1 cellular context compared by ENCODE assay signal in the genomic region with DNA sequence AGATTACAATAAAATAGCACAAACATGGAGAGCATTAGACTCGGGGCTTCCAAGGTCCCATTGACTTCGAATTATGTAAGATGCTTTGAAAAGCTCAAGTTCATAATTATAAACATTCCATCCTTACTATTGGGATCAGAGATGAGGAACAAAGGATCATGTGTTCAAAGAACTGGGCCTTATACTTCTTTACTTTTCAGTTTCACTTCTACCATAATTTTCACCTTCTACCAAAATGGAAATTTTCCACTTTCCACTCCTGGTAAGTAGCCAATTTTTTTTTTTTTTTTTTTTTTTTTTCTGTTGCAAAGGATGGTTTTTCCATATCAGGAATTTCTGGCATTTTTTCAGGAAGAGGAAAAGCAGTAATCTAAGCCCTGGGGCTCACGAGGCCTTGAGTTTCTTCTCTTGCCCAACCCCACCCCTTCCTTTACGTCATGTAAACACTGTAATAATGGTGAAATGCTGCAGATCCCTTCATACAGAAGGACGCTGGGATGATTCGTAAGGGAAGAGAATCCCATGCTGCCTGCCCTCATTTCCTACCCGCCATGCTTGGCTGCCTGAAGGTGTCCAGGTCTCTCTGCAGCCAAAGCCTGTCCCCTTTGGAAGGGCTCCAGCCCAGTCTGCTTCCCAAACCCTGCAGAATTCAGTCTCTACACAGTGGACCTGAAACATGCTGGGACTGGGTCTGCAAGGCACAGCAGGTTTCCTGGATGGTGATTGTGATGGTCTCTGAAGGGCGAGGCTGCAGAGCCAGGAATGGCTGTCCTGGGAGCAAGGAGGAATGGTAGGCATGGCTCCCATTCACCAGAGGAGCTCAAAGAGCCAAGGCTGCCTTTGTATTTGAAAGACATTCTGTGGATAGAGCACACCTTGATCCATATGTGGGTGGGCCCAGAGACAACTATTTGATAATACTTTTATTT.
TF ChIP-seq lines count a peak whose summit lies in the region.

No MANE protein-coding gene starts in this region.

TF ChIP-seq in WTC11, 78 proteins besides CTCF, POLR2A, EP300 and RAD21 (continued from another document):
- TF ChIP-seq, protein P1, sequence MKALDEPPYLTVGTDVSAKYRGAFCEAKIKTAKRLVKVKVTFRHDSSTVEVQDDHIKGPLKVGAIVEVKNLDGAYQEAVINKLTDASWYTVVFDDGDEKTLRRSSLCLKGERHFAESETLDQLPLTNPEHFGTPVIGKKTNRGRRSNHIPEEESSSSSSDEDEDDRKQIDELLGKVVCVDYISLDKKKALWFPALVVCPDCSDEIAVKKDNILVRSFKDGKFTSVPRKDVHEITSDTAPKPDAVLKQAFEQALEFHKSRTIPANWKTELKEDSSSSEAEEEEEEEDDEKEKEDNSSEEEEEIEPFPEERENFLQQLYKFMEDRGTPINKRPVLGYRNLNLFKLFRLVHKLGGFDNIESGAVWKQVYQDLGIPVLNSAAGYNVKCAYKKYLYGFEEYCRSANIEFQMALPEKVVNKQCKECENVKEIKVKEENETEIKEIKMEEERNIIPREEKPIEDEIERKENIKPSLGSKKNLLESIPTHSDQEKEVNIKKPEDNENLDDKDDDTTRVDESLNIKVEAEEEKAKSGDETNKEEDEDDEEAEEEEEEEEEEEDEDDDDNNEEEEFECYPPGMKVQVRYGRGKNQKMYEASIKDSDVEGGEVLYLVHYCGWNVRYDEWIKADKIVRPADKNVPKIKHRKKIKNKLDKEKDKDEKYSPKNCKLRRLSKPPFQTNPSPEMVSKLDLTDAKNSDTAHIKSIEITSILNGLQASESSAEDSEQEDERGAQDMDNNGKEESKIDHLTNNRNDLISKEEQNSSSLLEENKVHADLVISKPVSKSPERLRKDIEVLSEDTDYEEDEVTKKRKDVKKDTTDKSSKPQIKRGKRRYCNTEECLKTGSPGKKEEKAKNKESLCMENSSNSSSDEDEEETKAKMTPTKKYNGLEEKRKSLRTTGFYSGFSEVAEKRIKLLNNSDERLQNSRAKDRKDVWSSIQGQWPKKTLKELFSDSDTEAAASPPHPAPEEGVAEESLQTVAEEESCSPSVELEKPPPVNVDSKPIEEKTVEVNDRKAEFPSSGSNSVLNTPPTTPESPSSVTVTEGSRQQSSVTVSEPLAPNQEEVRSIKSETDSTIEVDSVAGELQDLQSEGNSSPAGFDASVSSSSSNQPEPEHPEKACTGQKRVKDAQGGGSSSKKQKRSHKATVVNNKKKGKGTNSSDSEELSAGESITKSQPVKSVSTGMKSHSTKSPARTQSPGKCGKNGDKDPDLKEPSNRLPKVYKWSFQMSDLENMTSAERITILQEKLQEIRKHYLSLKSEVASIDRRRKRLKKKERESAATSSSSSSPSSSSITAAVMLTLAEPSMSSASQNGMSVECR (CRISPR knock-in tag; IDR thresholded peaks at IDR 0.05; ENCODE audit: borderline replicate concordance), result no peak
- no peak for TF ChIP-seq ZNF512 (CRISPR knock-in tag; IDR thresholded peaks at IDR 0.05; ENCODE audit: borderline replicate concordance)
- no peak for TF ChIP-seq PRDM15 (CRISPR knock-in tag; IDR thresholded peaks at IDR 0.05)
- no peak for TF ChIP-seq ZNF232 (CRISPR knock-in tag; IDR thresholded peaks at IDR 0.05)
- TF ChIP-seq ZNF671 (CRISPR knock-in tag; IDR thresholded peaks at IDR 0.05), result no peak
- TF ChIP-seq SOX15 (CRISPR knock-in tag; IDR thresholded peaks at IDR 0.05), result no peak
- TF ChIP-seq E2F1 (CRISPR knock-in tag; IDR thresholded peaks at IDR 0.05), result no peak
- no peak for TF ChIP-seq GTF2I (CRISPR knock-in tag; conservative IDR thresholded peaks at IDR 0.05)
- no peak for TF ChIP-seq JAZF1 (CRISPR knock-in tag; IDR thresholded peaks at IDR 0.05)
- TF ChIP-seq IRF1 (CRISPR knock-in tag; IDR thresholded peaks at IDR 0.05), result no peak
- no peak for TF ChIP-seq TP53 (CRISPR knock-in tag; IDR thresholded peaks at IDR 0.05)
- TF ChIP-seq OVOL2 (CRISPR knock-in tag; IDR thresholded peaks at IDR 0.05; ENCODE audit: borderline replicate concordance), result no peak
- TF ChIP-seq, protein P2, sequence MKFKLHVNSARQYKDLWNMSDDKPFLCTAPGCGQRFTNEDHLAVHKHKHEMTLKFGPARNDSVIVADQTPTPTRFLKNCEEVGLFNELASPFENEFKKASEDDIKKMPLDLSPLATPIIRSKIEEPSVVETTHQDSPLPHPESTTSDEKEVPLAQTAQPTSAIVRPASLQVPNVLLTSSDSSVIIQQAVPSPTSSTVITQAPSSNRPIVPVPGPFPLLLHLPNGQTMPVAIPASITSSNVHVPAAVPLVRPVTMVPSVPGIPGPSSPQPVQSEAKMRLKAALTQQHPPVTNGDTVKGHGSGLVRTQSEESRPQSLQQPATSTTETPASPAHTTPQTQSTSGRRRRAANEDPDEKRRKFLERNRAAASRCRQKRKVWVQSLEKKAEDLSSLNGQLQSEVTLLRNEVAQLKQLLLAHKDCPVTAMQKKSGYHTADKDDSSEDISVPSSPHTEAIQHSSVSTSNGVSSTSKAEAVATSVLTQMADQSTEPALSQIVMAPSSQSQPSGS (CRISPR knock-in tag; IDR thresholded peaks at IDR 0.05; ENCODE audit: borderline replicate concordance, low read depth), result no peak
- TF ChIP-seq ELF4 (CRISPR knock-in tag; IDR thresholded peaks at IDR 0.05; ENCODE audit: low read depth), result no peak
